21 cellular contexts compared by ENCODE assay signal in the genomic region with DNA sequence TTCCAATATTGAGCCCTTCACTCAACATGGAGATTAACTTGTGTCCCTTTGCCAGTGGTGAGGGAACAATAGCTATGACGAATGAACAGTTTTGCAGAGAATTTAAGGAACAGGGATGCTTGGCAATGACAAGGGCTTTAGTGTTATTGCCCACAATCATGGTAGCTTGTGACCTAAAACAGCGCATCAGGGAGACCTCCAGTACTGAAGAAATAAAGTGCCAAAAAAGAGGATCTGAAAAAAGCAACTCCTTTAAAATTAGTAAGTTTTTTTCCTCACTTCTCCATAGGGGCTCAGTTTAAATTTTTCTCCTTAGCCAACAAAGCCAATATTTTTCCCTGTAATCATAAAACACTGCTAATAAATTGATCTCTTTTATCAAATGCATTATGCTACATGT. TPM values are rescaled to one million over a fixed set of nuclear protein-coding genes. Genes with fewer than 3 reads are reported as not detected.
DNase-seq lines count a peak whose midpoint lies in the region; ATAC-seq and TF ChIP-seq lines count a peak whose summit lies in the region.
"Had no signal": no experiment of that assay in that cellular context is flagged by ENCODE, and none has a peak within 500 bp of the region (broad histone marks: within the 10 kb centered on the region; RNA-seq: fewer than 3 reads in every experiment).

No MANE protein-coding gene starts in this region.

- H3K27ac Mint-ChIP-seq in GM23338 (no peak overlapping the region), neural progenitor cell (peak overlapping the region; percentile 86), CD14-positive monocyte (no peak overlapping the region)
- H3K27ac Mint-ChIP-seq: activated CD4-positive, alpha-beta memory T cell treated with anti-CD3 and anti-CD28 coated beads for 36 hours; activated naive CD4-positive, alpha-beta T cell treated with anti-CD3 and anti-CD28 coated beads for 36 hours; immature natural killer cell; stimulated activated naive CD8-positive, alpha-beta T cell treated with anti-CD3 and anti-CD28 coated beads, Interleukin-15, amount 100 ng/mL, for 72 hours; T-helper 17 cell had no signal

- no peak overlapping the region for H2BK5ac ChIP-seq in IMR-90 (ENCODE audit: low read depth, low read length, poor library complexity, severe bottlenecking)

- H3K9me3 Mint-ChIP-seq in GM23338 (no peaks in the 10 kb centered on the region; the same call in 2 of the 3 replicates), neural progenitor cell (peaks cover 20% of the 10 kb centered on the region), CD14-positive monocyte (peaks cover 0 to 8% (median 3%) of the 10 kb centered on the region in 7 donors)

- in situ Hi-C loops in IMR-90 (cut with MboI; ENCODE audit: low sequenced_read_pairs), result no loop called here

- DNase-seq in GM23338 (ENCODE audit: low spot score) (no peak), IMR-90 (no peak), neural progenitor cell (ENCODE audit: low spot score) (no peak), Ammon's horn (ENCODE audit: low spot score) (no peak), NCI-H2081 (lab: John Stamatoyannopoulos, UW) (no peak), CD14-positive monocyte (ENCODE audit: low spot score) (no peak)
- DNase-seq: activated CD4-positive, alpha-beta memory T cell treated with anti-CD3 and anti-CD28 coated beads for 36 hours; activated naive CD4-positive, alpha-beta T cell treated with anti-CD3 and anti-CD28 coated beads for 36 hours; Calu3; immature natural killer cell; NCI-H1048; NCI-H526 treated with DMSO at 0.1 percent for 48 hours; PC-3; sigmoid colon; stimulated activated CD4-positive, alpha-beta T cell treated with anti-CD3 and anti-CD28 coated beads, Interleukin-1b, Interleukin-23, amount 100 ng/mL, for 48 hours; stimulated activated naive CD8-positive, alpha-beta T cell treated with anti-CD3 and anti-CD28 coated beads, Interleukin-15, amount 100 ng/mL, for 72 hours; T-helper 17 cell; WERI-Rb-1 had no signal

- no peak overlapping the region for H3K4ac ChIP-seq in IMR-90 (ENCODE audit: low read depth, low read length)

- H3K79me2 ChIP-seq in GM23338 (replicated peaks; ENCODE audit: insufficient read depth) (no peaks in the 10 kb centered on the region), neural progenitor cell (ENCODE audit: low read depth) (no peaks in the 10 kb centered on the region)

- no peaks in the 10 kb centered on the region for H3K27me3 ChIP-seq in GM23338 (ENCODE audit: insufficient read depth)
- H3K27me3 ChIP-seq in IMR-90 (ENCODE audit: control insufficient read depth, insufficient read depth, low read length), result no peaks in the 10 kb centered on the region
- H3K27me3 ChIP-seq in neural progenitor cell, result no peaks in the 10 kb centered on the region
- H3K27me3 ChIP-seq: sigmoid colon, SJSA1 had no signal

- H3K4me1 ChIP-seq in GM23338 (ENCODE audit: insufficient read depth) (no peaks in the 10 kb centered on the region; the same call in 1 of the 2 replicates), IMR-90 (ENCODE audit: control insufficient read depth, insufficient read depth, low read length) (peaks cover 7% of the 10 kb centered on the region), neural progenitor cell (no peaks in the 10 kb centered on the region)

- H3K36me3 ChIP-seq in GM23338 (ENCODE audit: insufficient read depth), result no peaks in the 10 kb centered on the region
- H3K36me3 ChIP-seq in IMR-90 (ENCODE audit: control insufficient read depth, insufficient read depth, low read length), result no peaks in the 10 kb centered on the region
- H3K36me3 ChIP-seq in neural progenitor cell, result no peaks in the 10 kb centered on the region
- H3K36me3 ChIP-seq: sigmoid colon, SJSA1, WERI-Rb-1 had no signal

- H3K9me2 ChIP-seq in GM23338 (ENCODE audit: insufficient read depth), result no peaks in the 10 kb centered on the region

- no peaks in the 10 kb centered on the region for H3K36me3 Mint-ChIP-seq in GM23338 (ENCODE audit: low read depth)
- H3K36me3 Mint-ChIP-seq in neural progenitor cell, result peaks cover 6% of the 10 kb centered on the region
- no peaks in the 10 kb centered on the region for H3K36me3 Mint-ChIP-seq in CD14-positive monocyte
- H3K36me3 Mint-ChIP-seq: immature natural killer cell had no signal

- H3K79me1 ChIP-seq in IMR-90 (ENCODE audit: low read depth in 1 of 2, low read length in 2 of 2), result no peaks in the 10 kb centered on the region

- no peak overlapping the region for H3K56ac ChIP-seq in IMR-90 (ENCODE audit: extremely low read depth, insufficient read depth, low read length)

- no peak overlapping the region for H4K5ac ChIP-seq in IMR-90 (ENCODE audit: low read depth, low read length)

- H3K9me3 ChIP-seq in IMR-90 (ENCODE audit: control insufficient read depth, insufficient read depth, low read length), result no peaks in the 10 kb centered on the region
- H3K9me3 ChIP-seq in neural progenitor cell (ENCODE audit: low read depth), result no peaks in the 10 kb centered on the region
- H3K9me3 ChIP-seq: sigmoid colon, SJSA1 had no signal

- no peak overlapping the region for H3K4me2 ChIP-seq in GM23338
- H3K4me2 ChIP-seq in IMR-90 (ENCODE audit: low read depth, low read length), result no peak overlapping the region
- no peak overlapping the region for H3K4me2 ChIP-seq in neural progenitor cell

- peak overlapping the region in 1 of 2 experiments; percentile 11; a peak in 1 of 4 replicates for H4K8ac ChIP-seq in IMR-90 (ENCODE audit: low read depth in 2 of 2, low read length in 2 of 2)

- no peak overlapping the region for H2BK20ac ChIP-seq in IMR-90 (ENCODE audit: low read depth, low read length)

- H4K91ac ChIP-seq in IMR-90 (ENCODE audit: insufficient read depth, low read depth, low read length), result no peak overlapping the region; the same call in 1 of the 2 replicates

- no peak overlapping the region for H2AK9ac ChIP-seq in IMR-90 (replicated peaks; ENCODE audit: low read depth, low read length, poor library complexity)

- dilution Hi-C loops in IMR-90 (cut with HindIII; ENCODE audit: low sequenced_read_pairs, unreplicated experiment), result no loop called here

- no peak for TF ChIP-seq RAD21 in IMR-90 (IDR thresholded peaks at IDR 0.05; ENCODE audit: low read length)

- 0 out of 2 replicates have a peak overlapping the region, but pooled peaks have one; percentile 31 for H2BK120ac ChIP-seq in IMR-90 (ENCODE audit: low read depth, low read length)

- peaks cover 9% of the 10 kb centered on the region for H3K4me1 Mint-ChIP-seq in GM23338
- peaks cover 32% of the 10 kb centered on the region for H3K4me1 Mint-ChIP-seq in neural progenitor cell
- peaks cover 6% of the 10 kb centered on the region for H3K4me1 Mint-ChIP-seq in CD14-positive monocyte
- H3K4me1 Mint-ChIP-seq: immature natural killer cell; stimulated activated naive CD8-positive, alpha-beta T cell treated with anti-CD3 and anti-CD28 coated beads, Interleukin-15, amount 100 ng/mL, for 72 hours; T-helper 17 cell had no signal

- POLR2A ChIA-PET in IMR-90 (lab: Charles Lee; ENCODE audit: unreplicated experiment), result no interaction called here

- peak overlapping the region; percentile 26; the same call in 1 of the 2 replicates for H2AFZ ChIP-seq in GM23338
- H2AFZ ChIP-seq in IMR-90 (replicated peaks; ENCODE audit: low read length, poor library complexity), result no peak overlapping the region
- H2AFZ ChIP-seq in neural progenitor cell (replicated peaks), result peak overlapping the region; percentile 6

- no peak overlapping the region for H3K18ac ChIP-seq in IMR-90 (ENCODE audit: low read depth, low read length)

- H4K20me1 ChIP-seq in GM23338 (replicated peaks; ENCODE audit: insufficient read depth), result no peaks in the 10 kb centered on the region
- no peaks in the 10 kb centered on the region for H4K20me1 ChIP-seq in IMR-90 (ENCODE audit: insufficient read depth, low read length)
- no peaks in the 10 kb centered on the region for H4K20me1 ChIP-seq in neural progenitor cell (ENCODE audit: low read depth)

- H3K23ac ChIP-seq in IMR-90 (ENCODE audit: low read depth, low read length), result no peak overlapping the region

- no peak overlapping the region for H3K4me3 ChIP-seq in GM23338
- no peak overlapping the region for H3K4me3 ChIP-seq in IMR-90 (ENCODE audit: insufficient read depth, low read depth, low read length)
- no peak overlapping the region for H3K4me3 ChIP-seq in neural progenitor cell
- H3K4me3 ChIP-seq: sigmoid colon, SJSA1 had no signal

- H3F3A ChIP-seq in GM23338 (replicated peaks; ENCODE audit: low read depth) (no peaks in the 10 kb centered on the region), neural progenitor cell (ENCODE audit: low read depth) (no peaks in the 10 kb centered on the region)

- TF ChIP-seq CTCF in GM23338 (conservative IDR thresholded peaks at IDR 0.05; ENCODE audit: low read depth in 2 of 2) (no peak), IMR-90 (conservative IDR thresholded peaks at IDR 0.05; ENCODE audit: low read depth, low read length) (no peak), neural progenitor cell (IDR thresholded peaks at IDR 0.05) (no peak), CD14-positive monocyte (IDR thresholded peaks at IDR 0.05) (no peak)

- CTCF ChIA-PET in IMR-90 (lab: Yijun Ruan, JAX), result no interaction called here

- H3K27me3 Mint-ChIP-seq in GM23338 (ENCODE audit: insufficient read depth, low read depth, poor library complexity), result no peaks in the 10 kb centered on the region
- no peaks in the 10 kb centered on the region for H3K27me3 Mint-ChIP-seq in neural progenitor cell (ENCODE audit: insufficient read depth, low read depth)
- H3K27me3 Mint-ChIP-seq in CD14-positive monocyte (ENCODE audit: low read depth in 3 of 3), result peaks cover 0 to 2% (median 0%) of the 10 kb centered on the region in 3 donors

- H3K9me1 ChIP-seq in IMR-90 (ENCODE audit: insufficient read depth, low read length), result no peaks in the 10 kb centered on the region; the same call in 1 of the 2 replicates

- intact Hi-C loops in IMR-90 (cut with micrococcal nuclease) (no loop called here), CD14-positive monocyte (cut with micrococcal nuclease) (no loop called here)

- H3K27ac ChIP-seq in GM23338 (ENCODE audit: low read depth) (no peak overlapping the region), IMR-90 (ENCODE audit: insufficient read depth, low read length) (no peak overlapping the region), neural progenitor cell (no peak overlapping the region)
- H3K27ac ChIP-seq: HL-60, SJSA1, WERI-Rb-1 had no signal

- H3K9ac ChIP-seq in IMR-90 (ENCODE audit: low read depth, low read length), result no peak overlapping the region
- H3K9ac ChIP-seq in neural progenitor cell, result no peak overlapping the region

- no peak overlapping the region for H2AK5ac ChIP-seq in IMR-90 (ENCODE audit: low read depth, low read length)

- H3K14ac ChIP-seq in IMR-90 (replicated peaks; ENCODE audit: low read depth, low read length), result no peak overlapping the region

- H3K4me3 Mint-ChIP-seq in GM23338 (no peak overlapping the region), neural progenitor cell (peak overlapping the region; percentile 8), CD14-positive monocyte (no peak overlapping the region)
- H3K4me3 Mint-ChIP-seq: activated CD4-positive, alpha-beta memory T cell treated with anti-CD3 and anti-CD28 coated beads for 36 hours; activated naive CD4-positive, alpha-beta T cell treated with anti-CD3 and anti-CD28 coated beads for 36 hours; immature natural killer cell; stimulated activated naive CD8-positive, alpha-beta T cell treated with anti-CD3 and anti-CD28 coated beads, Interleukin-15, amount 100 ng/mL, for 72 hours; T-helper 17 cell had no signal

- no peak overlapping the region for H2BK15ac ChIP-seq in IMR-90 (ENCODE audit: low read depth, low read length)

- no peak for TF ChIP-seq POLR2A in IMR-90 (IDR thresholded peaks at IDR 0.05; ENCODE audit: low read depth, low read length)

- peak; percentile 29 for ATAC-seq in GM18867 (IDR thresholded peaks at IDR 0.05; ENCODE audit: unreplicated experiment)
- no peak for ATAC-seq in GM23338
- ATAC-seq in IMR-90 (ENCODE audit: low read depth), result no peak
- ATAC-seq: PC-3; stimulated activated naive CD8-positive, alpha-beta T cell treated with anti-CD3 and anti-CD28 coated beads, Interleukin-15, amount 100 ng/mL, for 72 hours; T-helper 17 cell had no signal

- 100% methylated on average over 1 of the region's 2 CpGs; no CpG with 5 or more reads in 1 of the 2 experiments for WGBS in IMR-90 (ENCODE audit: extremely low coverage in 2 of 2, insufficient read length in 1 of 2), 2 experiments

- BruUV-seq in IMR-90 (replicated peaks; lab: Mats Ljungman, UMichigan), result no TSS peak

RNA-seq across cellular contexts. Expression of a gene that starts 41.8 kb away (rescaled TPM):
- 65.8 and 79.4 TPM in 2 replicates for total RNA-seq in GM23338 (2014; rRNA removed; shearing (Covaris generic))
- 33.9 and 34.9 TPM in 2 replicates for polyA plus RNA-seq in GM23338 (2016; fragmentation: Nextera tagmentation; extraction: Ambion mirVana)
- 112 and 115 TPM in 2 replicates for total RNA-seq in IMR-90 (2012; rRNA removed)
- polyA plus RNA-seq in IMR-90 (2012; rRNA removed), result 149 and 179 TPM in 2 replicates
- polyA plus RNA-seq in IMR-90 (2012; cell fraction: cytosol; rRNA removed), result 132 and 150 TPM in 2 replicates
- 57.8 and 161 TPM in 2 replicates for polyA plus RNA-seq in IMR-90 (2012; cell fraction: nucleus; rRNA removed; ENCODE audit: low replicate concordance)
- total RNA-seq in neural progenitor cell (ENCODE audit: low replicate concordance), result 157 and 246 TPM in 2 replicates
- polyA plus RNA-seq in CD14-positive monocyte, result 10 to 100 TPM; 11.8 to 27.4 TPM
